ENCODE assay signal across 18 cellular contexts in genomic region chr2:175871331-175871730, GRCh38.
DNase-seq lines count a peak whose midpoint lies in the region; ATAC-seq, FAIRE-seq and TF ChIP-seq lines count a peak whose summit lies in the region.
"Had no signal": no experiment of that assay in that cellular context is flagged by ENCODE, and none has a peak within 500 bp of the region (broad histone marks: within the 10 kb centered on the region; RNA-seq: fewer than 3 reads in every experiment).

No MANE protein-coding gene starts in this region.

- POLR2A ChIA-PET in K562 (lab: Yijun Ruan, JAX), result no interaction called here

- no peaks in the 10 kb centered on the region for H3K9me1 ChIP-seq in K562 (ENCODE audit: control insufficient read depth, insufficient read depth, low read length)

- WGBS in GM23248 (ENCODE audit: low coverage in 1 of 2, low lambda C conversion rate in 2 of 2, missing lambda C conversion rate in 2 of 2), 2 experiments, result 6 to 10% methylated on average over 3 of the region's 3 CpGs
- WGBS in K562 (ENCODE audit: insufficient coverage, low coverage, missing lambda C conversion rate), result 0% methylated on average over 3 of the region's 3 CpGs
- 83 to 84% methylated on average over 3 of the region's 3 CpGs for WGBS in transverse colon (ENCODE audit: low coverage in 1 of 2), 2 donors

- H3K4me1 ChIP-seq in GM23248 (ENCODE audit: insufficient read depth), result peaks cover 54% of the 10 kb centered on the region
- no peaks in the 10 kb centered on the region for H3K4me1 ChIP-seq in K562 (replicated peaks in 1 of 2; ENCODE audit: control insufficient read depth in 2 of 2, insufficient read depth in 2 of 2, low read length in 2 of 2)
- peaks cover 3% of the 10 kb centered on the region for H3K4me1 ChIP-seq in osteoblast (ENCODE audit: insufficient read depth, low read length)
- H3K4me1 ChIP-seq in transverse colon, result no peaks in the 10 kb centered on the region

- no peaks in the 10 kb centered on the region for H3K9me2 ChIP-seq in GM23248 (ENCODE audit: insufficient read depth)

- intact Hi-C loops in K562 (cut with micrococcal nuclease) (loop anchor here (10.0 kb wide), 1 partner anchor 177 kb away; no protein-coding TSS in a partner anchor), transverse colon (cut with DNase I; ENCODE audit: low total_unique reads) (no loop called here)

- DNase-seq in AG08395 (ENCODE audit: low spot score) (peak; percentile 24), GM23248 (peak; percentile 60), K562 (ENCODE audit: extremely low read depth in 1 of 4, low spot score in 3 of 4) (no peak), osteoblast (ENCODE audit: insufficient read length, low spot score, missing footprints) (peak; percentile 53), GF-D8 (lab: John Stamatoyannopoulos, UW) (no peak), COR-L47 (lab: John Stamatoyannopoulos, UW) (no peak), amniotic stem cell (lab: John Stamatoyannopoulos, UW) (no peak), transverse colon (no peak)
- DNase-seq: DMS153, H9, NCI-H1105 treated with DMSO at 0.1 percent for 48 hours, NCI-H1694 treated with DMSO at 0.1 percent for 48 hours, NCI-H2107, NCI-H226, NCI-H524 treated with DMSO at 0.1 percent for 48 hours had no signal

- H3K27ac ChIP-seq in GM23248 (peak overlapping the region; percentile 72), K562 (ENCODE audit: extremely low read depth, low read depth, low read length) (no peak overlapping the region), osteoblast (ENCODE audit: low read depth, low read length) (no peak overlapping the region), transverse colon (no peak overlapping the region)
- H3K27ac ChIP-seq: 22Rv1, C4-2B, SK-N-MC had no signal

- in situ Hi-C loops in GM23248 (cut with MboI), result no loop called here
- in situ Hi-C loops in K562 (cut with MboI), result no loop called here
- in situ Hi-C loops in transverse colon (cut with MboI; ENCODE audit: low pct_ligation_motif_present in 1 of 4, low pct_unique_long_range_greater_than_20kb in 1 of 4, low sequenced_read_pairs in 3 of 4), result no loop called here

- H3K27me3 ChIP-seq in GM23248 (replicated peaks; ENCODE audit: insufficient read depth) (no peaks in the 10 kb centered on the region), K562 (ENCODE audit: control insufficient read depth in 2 of 2, insufficient read depth in 2 of 2, low read length in 2 of 2) (peaks cover 4 to 30% of the 10 kb centered on the region in 2 experiments; a peak in 4 of 5 replicates), osteoblast (ENCODE audit: insufficient read depth, low read length) (no peaks in the 10 kb centered on the region), transverse colon (peaks cover 5% of the 10 kb centered on the region)

- peak overlapping the region; percentile 28; the same call in 1 of the 2 replicates for H2AFZ ChIP-seq in GM23248
- H2AFZ ChIP-seq in K562 (ENCODE audit: low read depth, low read length), result no peak overlapping the region
- H2AFZ ChIP-seq in osteoblast (ENCODE audit: low read length), result no peak overlapping the region

- CTCF ChIA-PET in K562 (lab: Yijun Ruan, JAX; ENCODE audit: low intra/inter-chr PET ratio), result no interaction called here

- H3K9ac ChIP-seq in GM23248 (peak overlapping the region; percentile 24; the same call in 1 of the 2 replicates), K562 (ENCODE audit: insufficient read depth in 1 of 2, low read depth in 2 of 2, low read length in 2 of 2) (no peak overlapping the region)

- ATAC-seq in K562, result no peak

- BruUV-seq in K562 (replicated peaks; lab: Mats Ljungman, UMichigan), result no TSS peak

- H4K20me1 ChIP-seq in GM23248 (ENCODE audit: insufficient read depth) (no peaks in the 10 kb centered on the region), K562 (replicated peaks; ENCODE audit: control insufficient read depth, insufficient read depth, low read length) (no peaks in the 10 kb centered on the region), osteoblast (ENCODE audit: insufficient read depth, low read length) (no peaks in the 10 kb centered on the region)

- no peak for TF ChIP-seq RAD21 in K562 (CRISPR knock-in tag; conservative IDR thresholded peaks at IDR 0.05 in 1 of 2, IDR thresholded peaks at IDR 0.05 in 1 of 2)

- H3K79me2 ChIP-seq in GM23248 (ENCODE audit: insufficient read depth) (no peaks in the 10 kb centered on the region), K562 (ENCODE audit: control insufficient read depth, insufficient read depth, low read length) (no peaks in the 10 kb centered on the region), osteoblast (ENCODE audit: insufficient read depth, low read length) (no peaks in the 10 kb centered on the region)

- TF ChIP-seq EP300 in K562 (IDR thresholded peaks at IDR 0.05; ENCODE audit: low read length) (no peak), transverse colon (IDR thresholded peaks at IDR 0.05; ENCODE audit: low read depth) (no peak)

- TF ChIP-seq POLR2A in K562 (conservative IDR thresholded peaks at IDR 0.05) (no peak), transverse colon (IDR thresholded peaks at IDR 0.05) (no peak)

- H3K4me2 ChIP-seq in GM23248 (ENCODE audit: unreplicated experiment), result peak overlapping the region; percentile 57
- no peak overlapping the region for H3K4me2 ChIP-seq in K562 (ENCODE audit: insufficient read depth, low read length)
- H3K4me2 ChIP-seq in osteoblast (ENCODE audit: insufficient read depth, low read length), result no peak overlapping the region

- H3K36me3 ChIP-seq in GM23248 (ENCODE audit: low read depth) (no peaks in the 10 kb centered on the region), K562 (ENCODE audit: control insufficient read depth, insufficient read depth, low read length) (no peaks in the 10 kb centered on the region), osteoblast (ENCODE audit: insufficient read depth, low read length) (no peaks in the 10 kb centered on the region), transverse colon (no peaks in the 10 kb centered on the region)

- H3F3A ChIP-seq in GM23248 (ENCODE audit: insufficient read depth), result peaks cover 24% of the 10 kb centered on the region

- H3K4me3 ChIP-seq in GM23248 (no peak overlapping the region), K562 (no peak overlapping the region), osteoblast (ENCODE audit: insufficient read depth, low read length) (no peak overlapping the region), transverse colon (no peak overlapping the region)
- H3K4me3 ChIP-seq: SK-N-MC had no signal

- H3K9me3 ChIP-seq in GM23248 (ENCODE audit: low read depth) (no peaks in the 10 kb centered on the region), K562 (replicated peaks; ENCODE audit: control insufficient read depth, insufficient read depth, low read depth, low read length) (no peaks in the 10 kb centered on the region), osteoblast (ENCODE audit: low read depth, low read length) (no peaks in the 10 kb centered on the region), transverse colon (no peaks in the 10 kb centered on the region)

- no peak for FAIRE-seq in K562 (lab: Jason Lieb, UNC)

- TF ChIP-seq CTCF in K562 (IDR thresholded peaks at IDR 0.05 in 2 of 3, conservative IDR thresholded peaks at IDR 0.05 in 1 of 3; ENCODE audit: insufficient read depth in 2 of 3, low read depth in 1 of 3, low read length in 3 of 3) (no peak), osteoblast (IDR thresholded peaks at IDR 0.05; ENCODE audit: extremely low read depth, low read depth, low read length) (no peak), transverse colon (IDR thresholded peaks at IDR 0.05) (no peak)

TF ChIP-seq in K562, 482 proteins besides CTCF, POLR2A, EP300 and RAD21:
- TF ChIP-seq ZNF263 (CRISPR knock-in tag; IDR thresholded peaks at IDR 0.05; ENCODE audit: borderline replicate concordance) (no peak), BRF2 (IDR thresholded peaks at IDR 0.05; ENCODE audit: borderline replicate concordance, insufficient read depth, insufficient read length) (no peak), CEBPG (CRISPR knock-in tag; IDR thresholded peaks at IDR 0.05) (no peak), CEBPG (tag; conservative IDR thresholded peaks at IDR 0.05 in 1 of 2, IDR thresholded peaks at IDR 0.05 in 1 of 2) (0 out of 4 replicates have a peak, but pooled peaks have one; percentile 24 to 54)

Comparison
In these comparisons a context has a peak if more than half of its experiments do, and no peak if none do; other contexts are left out.
1. DNase-seq: peak in AG08395 (single experiment), GM23248 (single experiment) and osteoblast (single experiment); none in K562 (0 of 4), GF-D8 (single experiment), COR-L47 (single experiment), amniotic stem cell (single experiment) and transverse colon (single experiment).